ENCODE assay signal across 18 cellular contexts in the genomic region with DNA sequence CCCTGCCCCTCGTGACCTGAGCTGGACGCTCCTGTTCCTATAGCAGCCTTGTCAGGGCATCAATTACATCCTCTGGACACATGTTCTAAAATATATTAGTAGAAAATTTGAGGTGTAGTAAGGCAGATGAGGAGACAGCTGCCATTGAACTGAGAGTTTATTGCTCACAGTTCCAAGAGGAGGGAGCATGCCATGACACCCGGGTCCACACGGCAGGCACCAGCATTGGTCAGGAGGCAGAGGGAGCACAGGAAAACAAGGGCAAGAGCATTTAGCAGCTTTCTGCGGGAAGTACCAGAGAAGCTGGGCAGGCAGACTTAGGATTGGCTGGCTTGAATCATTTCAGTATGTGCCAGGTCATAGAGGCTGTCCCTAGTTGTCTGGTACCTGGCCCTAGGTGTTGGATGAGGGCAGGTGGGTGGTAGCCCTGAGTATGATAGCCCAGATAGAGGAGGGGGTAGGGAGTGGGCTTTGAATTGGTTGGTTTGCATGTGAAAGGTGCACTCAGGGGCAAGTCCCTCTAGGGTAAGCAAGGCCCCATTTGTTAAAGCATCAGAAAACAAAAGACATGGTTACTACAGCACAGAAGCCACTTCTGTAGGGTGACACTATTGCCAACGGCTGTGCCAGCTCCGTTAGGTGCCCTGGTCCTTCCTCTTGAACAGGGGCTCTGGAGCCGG.
DNase-seq lines count a peak whose midpoint lies in the region; ATAC-seq and TF ChIP-seq lines count a peak whose summit lies in the region.
"Had no signal": no experiment of that assay in that cellular context is flagged by ENCODE, and none has a peak within 500 bp of the region (broad histone marks: within the 10 kb centered on the region; RNA-seq: fewer than 3 reads in every experiment).

No MANE protein-coding gene starts in this region.

- H3T11ph ChIP-seq in H9 (ENCODE audit: low read length) = no peak overlapping the region

- no peak overlapping the region for H4K5ac ChIP-seq in H9 (ENCODE audit: insufficient read length, low read depth, low read length)

- no peaks in the 10 kb centered on the region for H3K79me2 ChIP-seq in H9 (ENCODE audit: insufficient read depth, low read length)

- H2BK5ac ChIP-seq in H9 (ENCODE audit: insufficient read length, low read length) = no peak overlapping the region

- H3K18ac ChIP-seq in H9 (ENCODE audit: insufficient read length, low read depth, low read length) = no peak overlapping the region

- H2BK15ac ChIP-seq in H9 (ENCODE audit: low read depth, low read length) = no peak overlapping the region

- H3K36me3 Mint-ChIP-seq in activated T-cell treated with anti-CD3 and anti-CD28 coated beads, Interleukin-2, amount 50 U/mL, for 24 hours (ENCODE audit: low read depth) = no peaks in the 10 kb centered on the region
- peaks cover 0 to 2% of the 10 kb centered on the region in 2 donors for H3K36me3 Mint-ChIP-seq in activated T-cell treated with anti-CD3 and anti-CD28 coated beads, Interleukin-2, amount 50 U/mL, for 72 hours (ENCODE audit: insufficient read depth in 2 of 2)
- H3K36me3 Mint-ChIP-seq in WTC11 (peaks cover 5% of the 10 kb centered on the region; the same call in 1 of the 2 replicates), progenitor cell of endocrine pancreas (ENCODE audit: insufficient read depth) (peaks cover 5% of the 10 kb centered on the region), H9 (ENCODE audit: insufficient read depth in 1 of 3, low read depth in 3 of 3) (peaks cover 0 to 16% (median 2%) of the 10 kb centered on the region in 3 experiments; a peak in 4 of 7 replicates)
- H3K36me3 Mint-ChIP-seq: CD14-positive monocyte had no signal

- H4K8ac ChIP-seq in H9 (replicated peaks; ENCODE audit: insufficient read length, low read depth, low read length) = no peak overlapping the region

- ATAC-seq in activated T-cell treated with anti-CD3 and anti-CD28 coated beads, Interleukin-2, amount 50 U/mL, for 72 hours (replicated peaks in 1 of 2) = no peak
- ATAC-seq in WTC11 = peak; percentile 72
- no peak for ATAC-seq in left lobe of liver
- ATAC-seq in GM18858 (IDR thresholded peaks at IDR 0.05; ENCODE audit: unreplicated experiment) = no peak
- ATAC-seq: HCT116, K562 had no signal

- H2BK12ac ChIP-seq in H9 (ENCODE audit: insufficient read length, low read depth, low read length) = no peak overlapping the region

- no peak overlapping the region for H3K9ac ChIP-seq in H9 (ENCODE audit: extremely low read depth, insufficient read length, low read length)
- H3K9ac ChIP-seq: BLaER1 had no signal

- no peak overlapping the region for H3K4ac ChIP-seq in H9 (ENCODE audit: low read depth, low read length)

- no CpG with 5 or more reads among the region's 8 CpGs for WGBS in H9 (ENCODE audit: extremely low coverage, insufficient read length, low lambda C conversion rate)

- no peak overlapping the region for H3K4me3 Mint-ChIP-seq in activated T-cell treated with anti-CD3 and anti-CD28 coated beads, Interleukin-2, amount 50 U/mL, for 24 hours
- no peak overlapping the region for H3K4me3 Mint-ChIP-seq in activated T-cell treated with anti-CD3 and anti-CD28 coated beads, Interleukin-2, amount 50 U/mL, for 72 hours
- H3K4me3 Mint-ChIP-seq in WTC11 (no peak overlapping the region), progenitor cell of endocrine pancreas (ENCODE audit: low read depth) (no peak overlapping the region), H9 (no peak overlapping the region)
- H3K4me3 Mint-ChIP-seq: CD14-positive monocyte had no signal

- H3K27ac ChIP-seq in H9 (ENCODE audit: insufficient read length, low read depth, low read length) = no peak overlapping the region
- H3K27ac ChIP-seq: BLaER1 had no signal

- peaks cover 7% of the 10 kb centered on the region for H3K4me1 Mint-ChIP-seq in activated T-cell treated with anti-CD3 and anti-CD28 coated beads, Interleukin-2, amount 50 U/mL, for 24 hours (ENCODE audit: low read depth)
- H3K4me1 Mint-ChIP-seq in activated T-cell treated with anti-CD3 and anti-CD28 coated beads, Interleukin-2, amount 50 U/mL, for 72 hours (ENCODE audit: low read depth) = no peaks in the 10 kb centered on the region
- H3K4me1 Mint-ChIP-seq in WTC11 = peaks cover 24% of the 10 kb centered on the region
- no peaks in the 10 kb centered on the region for H3K4me1 Mint-ChIP-seq in progenitor cell of endocrine pancreas (ENCODE audit: low read depth)
- peaks cover 20 to 23% of the 10 kb centered on the region in 2 experiments for H3K4me1 Mint-ChIP-seq in H9

- TF ChIP-seq CTCF in WTC11 (IDR thresholded peaks at IDR 0.05) (no peak), progenitor cell of endocrine pancreas (IDR thresholded peaks at IDR 0.05; ENCODE audit: unreplicated experiment) (no peak), H9 (conservative IDR thresholded peaks at IDR 0.05) (no peak)

- peaks cover 13% of the 10 kb centered on the region; the same call in 1 of the 2 replicates for H3K4me1 ChIP-seq in H9 (ENCODE audit: insufficient read depth, low read length)
- H3K4me1 ChIP-seq: BLaER1 had no signal

- H3K27ac Mint-ChIP-seq in activated T-cell treated with anti-CD3 and anti-CD28 coated beads, Interleukin-2, amount 50 U/mL, for 24 hours = no peak overlapping the region
- no peak overlapping the region for H3K27ac Mint-ChIP-seq in activated T-cell treated with anti-CD3 and anti-CD28 coated beads, Interleukin-2, amount 50 U/mL, for 72 hours
- H3K27ac Mint-ChIP-seq in WTC11 (no peak overlapping the region), progenitor cell of endocrine pancreas (peak overlapping the region; percentile 54), H9 (no peak overlapping the region; a peak in 1 of 7 replicates)
- H3K27ac Mint-ChIP-seq: CD4-positive, alpha-beta memory T cell had no signal

- DNase-seq in activated T-cell treated with anti-CD3 and anti-CD28 coated beads, Interleukin-2, amount 50 U/mL, for 24 hours = peak; percentile 14
- no peak for DNase-seq in activated T-cell treated with anti-CD3 and anti-CD28 coated beads, Interleukin-2, amount 50 U/mL, for 72 hours
- DNase-seq in WTC11 (ENCODE audit: low spot score) = no peak
- DNase-seq in left lobe of liver (ENCODE audit: low spot score) = peak; percentile 28
- DNase-seq in progenitor cell of endocrine pancreas (ENCODE audit: low spot score, unreplicated experiment) = no peak
- no peak for DNase-seq in H9
- no peak for DNase-seq in NCI-H1417 (lab: John Stamatoyannopoulos, UW)
- DNase-seq: 8988T; Calu3; CD4-positive, alpha-beta memory T cell; DMS79 treated with DMSO at 0.1 percent for 48 hours; GF-D8; IMR-90 had no signal

- H3K27me3 Mint-ChIP-seq in activated T-cell treated with anti-CD3 and anti-CD28 coated beads, Interleukin-2, amount 50 U/mL, for 24 hours = no peaks in the 10 kb centered on the region
- H3K27me3 Mint-ChIP-seq in activated T-cell treated with anti-CD3 and anti-CD28 coated beads, Interleukin-2, amount 50 U/mL, for 72 hours (ENCODE audit: low read depth) = no peaks in the 10 kb centered on the region
- peaks cover 7% of the 10 kb centered on the region for H3K27me3 Mint-ChIP-seq in WTC11 (ENCODE audit: low read depth)
- peaks cover 7% of the 10 kb centered on the region for H3K27me3 Mint-ChIP-seq in progenitor cell of endocrine pancreas
- H3K27me3 Mint-ChIP-seq in H9 (ENCODE audit: low read depth) = peaks cover 9% of the 10 kb centered on the region

- CTCF ChIA-PET in WTC11 (lab: Charles Lee) = interaction anchor here (1.5 to 1.8 kb wide), 2 partner anchors 55 to 180 kb away, joined by 4 read pairs; no protein-coding TSS in a partner anchor

- H3K79me1 ChIP-seq in H9 (ENCODE audit: insufficient read depth, low read depth, low read length, poor library complexity, severe bottlenecking) = no peaks in the 10 kb centered on the region

- H4K20me1 ChIP-seq in H9 (ENCODE audit: control insufficient read depth, insufficient read depth, insufficient read length) = no peaks in the 10 kb centered on the region
- H4K20me1 ChIP-seq: BLaER1 had no signal

- no peak overlapping the region for H2AFZ ChIP-seq in H9 (ENCODE audit: low read length)

- H2BK120ac ChIP-seq in H9 (ENCODE audit: low read depth, low read length, poor library complexity, severe bottlenecking) = no peak overlapping the region

- H2AK5ac ChIP-seq in H9 (ENCODE audit: insufficient read length, low read length) = no peak overlapping the region

- no peak overlapping the region for H4K91ac ChIP-seq in H9 (ENCODE audit: insufficient read length, low read depth, low read length)

- H3K14ac ChIP-seq in H9 (ENCODE audit: insufficient read depth, low read length) = no peak overlapping the region

- H2BK20ac ChIP-seq in H9 (ENCODE audit: low read depth, low read length, poor library complexity, severe bottlenecking) = no peak overlapping the region

- H3K27me3 ChIP-seq in H9 (ENCODE audit: insufficient read depth, low read length) = no peaks in the 10 kb centered on the region

- H3K23ac ChIP-seq in H9 (ENCODE audit: insufficient read length, low read depth, low read length) = no peak overlapping the region

- POLR2A ChIA-PET in WTC11 (lab: Charles Lee) = interaction anchor here (0.6 to 1.4 kb wide), 2 partner anchors 19 to 205 kb away, joined by 3 to 5 read pairs; no protein-coding TSS in a partner anchor

- no peaks in the 10 kb centered on the region for H3K9me3 ChIP-seq in H9 (ENCODE audit: control insufficient read depth, low read depth, low read length)
- H3K9me3 ChIP-seq: BLaER1 had no signal

- H3K4me2 ChIP-seq in H9 (ENCODE audit: insufficient read depth, insufficient read length, low read length) = no peak overlapping the region
- H3K4me2 ChIP-seq: BLaER1 had no signal

- peaks cover 3% of the 10 kb centered on the region for H3K9me3 Mint-ChIP-seq in activated T-cell treated with anti-CD3 and anti-CD28 coated beads, Interleukin-2, amount 50 U/mL, for 24 hours
- H3K9me3 Mint-ChIP-seq in activated T-cell treated with anti-CD3 and anti-CD28 coated beads, Interleukin-2, amount 50 U/mL, for 72 hours = peaks cover 4 to 7% of the 10 kb centered on the region in 2 donors
- H3K9me3 Mint-ChIP-seq in WTC11 (peaks cover 18% of the 10 kb centered on the region), progenitor cell of endocrine pancreas (ENCODE audit: low read depth) (peaks cover 21% of the 10 kb centered on the region), H9 (peaks cover 6 to 13% of the 10 kb centered on the region in 2 experiments)

- H3K23me2 ChIP-seq in H9 (ENCODE audit: insufficient read length, low read depth, low read length, poor library complexity, severe bottlenecking) = peaks cover 4% of the 10 kb centered on the region

- H3K56ac ChIP-seq in H9 (ENCODE audit: insufficient read length, low read depth, low read length) = no peak overlapping the region

TF ChIP-seq in WTC11, 78 proteins besides CTCF, POLR2A, EP300 and RAD21 (continues in another document):
- TF ChIP-seq RORB (CRISPR knock-in tag; IDR thresholded peaks at IDR 0.05) = no peak
- no peak for TF ChIP-seq FOXJ3 (CRISPR knock-in tag; IDR thresholded peaks at IDR 0.05; ENCODE audit: borderline replicate concordance)

Comparison
In these comparisons a context has a peak if more than half of its experiments do, and no peak if none do; other contexts are left out.
1. DNase-seq: peak in activated T-cell treated with anti-CD3 and anti-CD28 coated beads, Interleukin-2, amount 50 U/mL, for 24 hours (single experiment) and left lobe of liver (single experiment); none in activated T-cell treated with anti-CD3 and anti-CD28 coated beads, Interleukin-2, amount 50 U/mL, for 72 hours (0 of 2), WTC11 (single experiment), progenitor cell of endocrine pancreas (single experiment), H9 (single experiment) and NCI-H1417 (0 of 3).